ENCODE assay signal across 22 cellular contexts in the genomic region with DNA sequence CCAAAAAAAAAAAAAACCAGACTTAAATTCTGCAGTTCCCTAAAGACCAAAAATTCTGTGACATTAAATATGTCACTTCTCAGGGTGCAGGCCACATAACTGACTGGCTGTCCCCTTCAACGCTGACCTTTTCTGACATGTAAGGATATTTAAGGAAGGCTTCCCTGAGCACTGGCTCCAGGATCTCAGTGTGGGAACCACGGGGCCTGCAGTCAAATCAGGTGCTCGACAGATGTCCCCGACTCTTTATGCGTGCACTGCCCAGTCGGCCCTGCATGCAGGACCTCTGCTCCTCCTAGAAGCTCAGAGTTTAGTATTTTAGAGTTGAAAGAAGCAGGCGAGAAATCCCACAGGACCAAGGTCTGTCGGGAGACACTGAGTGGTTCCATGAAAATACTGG.
"Had no signal": no experiment of that assay in that cellular context is flagged by ENCODE, and none has a peak within 500 bp of the region (broad histone marks: within the 10 kb centered on the region; RNA-seq: fewer than 3 reads in every experiment).

No MANE protein-coding gene starts in this region.

- H3K27me3 Mint-ChIP-seq: memory B cell; natural killer cell treated with Interleukin-12 subunit alpha and Interleukin-12 subunit beta and Interleukin-15 and Interleukin-18, amount 100 ng/mL, for 72 hours; stimulated activated memory B cell treated with anti-CD40 and anti-IgM and Interleukin-4, amounts not matched to agents 10 μg/mL and 1 μg/mL and 100 μg/mL, for 72 hours; stimulated activated naive CD8-positive, alpha-beta T cell treated with anti-CD3 and anti-CD28 coated beads, Interleukin-15, Interleukin-2, amounts not matched to agents 100 ng/mL and 50 ng/mL, for 24 hours had no signal

- ATAC-seq: gastroesophageal sphincter; left lobe of liver; lower lobe of right lung; natural killer cell treated with Interleukin-12 subunit alpha and Interleukin-12 subunit beta and Interleukin-15 and Interleukin-18, amount 100 ng/mL, for 72 hours; psoas muscle; sciatic nerve; stimulated activated memory B cell treated with anti-CD40 and anti-IgM and Interleukin-4, amounts not matched to agents 10 μg/mL and 1 μg/mL and 100 μg/mL, for 72 hours had no signal

- H3K27ac Mint-ChIP-seq: memory B cell; mesothelial cell of epicardium; stimulated activated memory B cell treated with anti-CD40 and anti-IgM and Interleukin-4, amounts not matched to agents 10 μg/mL and 1 μg/mL and 100 μg/mL, for 72 hours had no signal

- H3K4me1 Mint-ChIP-seq: memory B cell; mesothelial cell of epicardium; stimulated activated memory B cell treated with anti-CD40 and anti-IgM and Interleukin-4, amounts not matched to agents 10 μg/mL and 1 μg/mL and 100 μg/mL, for 72 hours had no signal

- H3K4me3 Mint-ChIP-seq: memory B cell; mesothelial cell of epicardium; natural killer cell treated with Interleukin-12 subunit alpha and Interleukin-12 subunit beta and Interleukin-15 and Interleukin-18, amount 100 ng/mL, for 72 hours; stimulated activated memory B cell treated with anti-CD40 and anti-IgM and Interleukin-4, amounts not matched to agents 10 μg/mL and 1 μg/mL and 100 μg/mL, for 72 hours; stimulated activated naive CD8-positive, alpha-beta T cell treated with anti-CD3 and anti-CD28 coated beads, Interleukin-15, Interleukin-2, amounts not matched to agents 100 ng/mL and 50 ng/mL, for 24 hours had no signal

- H3K9me3 Mint-ChIP-seq: memory B cell; mesothelial cell of epicardium; natural killer cell treated with Interleukin-12 subunit alpha and Interleukin-12 subunit beta and Interleukin-15 and Interleukin-18, amount 100 ng/mL, for 72 hours; stimulated activated memory B cell treated with anti-CD40 and anti-IgM and Interleukin-4, amounts not matched to agents 10 μg/mL and 1 μg/mL and 100 μg/mL, for 72 hours; stimulated activated naive CD8-positive, alpha-beta T cell treated with anti-CD3 and anti-CD28 coated beads, Interleukin-15, Interleukin-2, amounts not matched to agents 100 ng/mL and 50 ng/mL, for 24 hours had no signal

- DNase-seq: effector memory CD4-positive, alpha-beta T cell; esophagus squamous epithelium; foreskin fibroblast; kidney glomerular epithelial cell; lower lobe of right lung; occipital lobe; psoas muscle; retina; spleen; stimulated activated CD4-positive, alpha-beta T cell treated with anti-CD3 and anti-CD28 coated beads, Interleukin-15, amount 100 ng/mL, for 24 hours; stimulated activated CD4-positive, alpha-beta T cell treated with anti-CD3 and anti-CD28 coated beads, Interleukin-1b, Interleukin-23, amount 100 ng/mL, for 48 hours; stimulated activated CD4-positive, alpha-beta T cell treated with anti-CD3 and anti-CD28 coated beads, Interleukin-4, amount 100 ng/mL, for 24 hours; tibial artery; upper lobe of left lung had no signal
